In genomic region chrX:153728095-153728494, GRCh38 we compare ENCODE assay signal across 15 cellular contexts. TPM values are rescaled to one million over a fixed set of nuclear protein-coding genes. Genes with fewer than 3 reads are reported as not detected.
DNase-seq lines count a peak whose midpoint lies in the region; ATAC-seq, FAIRE-seq and TF ChIP-seq lines count a peak whose summit lies in the region.
"Had no signal": no experiment of that assay in that cellular context is flagged by ENCODE, and none has a peak within 500 bp of the region (broad histone marks: within the 10 kb centered on the region; RNA-seq: fewer than 3 reads in every experiment).

No MANE protein-coding gene starts in this region.

- intact Hi-C loops in HepG2 (cut with micrococcal nuclease; ENCODE audit: unreplicated experiment) (no loop called here), right lobe of liver (cut with DNase I) (no loop called here), adrenal gland (cut with DNase I) (no loop called here)

- H3K9me3 ChIP-seq in HepG2 (ENCODE audit: low read length): no peaks in the 10 kb centered on the region
- no peaks in the 10 kb centered on the region for H3K9me3 ChIP-seq in right lobe of liver
- no peaks in the 10 kb centered on the region for H3K9me3 ChIP-seq in adrenal gland (replicated peaks in 1 of 3)
- H3K9me3 ChIP-seq: lower lobe of right lung had no signal

- H3K27me3 Mint-ChIP-seq in neural crest cell (ENCODE audit: low read depth): no peaks in the 10 kb centered on the region

- peaks cover 17% of the 10 kb centered on the region for H3K4me1 Mint-ChIP-seq in neural crest cell

- DNase-seq in HepG2 (ENCODE audit: low spot score) (peak; percentile 37), right lobe of liver (no peak), adrenal gland (peak in 1 of 7 donors; percentile 15), neural crest cell (ENCODE audit: low read depth, low spot score) (no peak), NCI-H1092 treated with DMSO at 0.1 percent for 48 hours (lab: John Stamatoyannopoulos, UW) (no peak), ecto neural progenitor cell (ENCODE audit: low spot score) (no peak)
- DNase-seq: activated gamma-delta T cell; lower lobe of right lung; NCI-H2227 treated with DMSO at 0.1 percent for 48 hours; occipital lobe; stimulated activated CD8-positive, alpha-beta memory T cell treated with anti-CD3 and anti-CD28 coated beads, Interleukin-4, amount 100 ng/mL, for 48 hours; T-helper 2 cell had no signal

- no TSS peak for BruUV-seq in HepG2 (replicated peaks; lab: Mats Ljungman, UMichigan)

- peak overlapping the region in 2 of 3 experiments; percentile 3 to 79; a peak in 3 of 6 replicates for H3K4me3 ChIP-seq in HepG2 (replicated peaks in 1 of 3; ENCODE audit: insufficient read depth in 1 of 3, low read depth in 2 of 3, low read length in 3 of 3)
- H3K4me3 ChIP-seq in right lobe of liver: no peak overlapping the region
- no peak overlapping the region for H3K4me3 ChIP-seq in adrenal gland
- H3K4me3 ChIP-seq: cardiac muscle cell had no signal

- peak overlapping the region; percentile 85 for H3K9ac ChIP-seq in HepG2 (ENCODE audit: insufficient read depth, low read depth, low read length)

- in situ Hi-C loops in HepG2 (cut with HindIII; ENCODE audit: extremely low pct_ligation_motif_present, low pct_unique_long_range_greater_than_20kb): no loop called here

- peaks cover 22% of the 10 kb centered on the region for H4K20me1 ChIP-seq in HepG2 (ENCODE audit: insufficient read depth, low read length)

- no peak overlapping the region for H2AFZ ChIP-seq in HepG2 (ENCODE audit: low read length)

- TF ChIP-seq RAD21 in HepG2 (CRISPR knock-in tag; IDR thresholded peaks at IDR 0.05): peak; percentile 15; the same call in 1 of the 2 replicates

- H3K4me2 ChIP-seq in HepG2 (ENCODE audit: low read depth, low read length): peak overlapping the region; percentile 84

- CTCF ChIA-PET in HepG2 (lab: Yijun Ruan, JAX; ENCODE audit: low intra/inter-chr PET ratio, low total read pairs): no interaction called here

- peaks cover 12% of the 10 kb centered on the region for H3K36me3 Mint-ChIP-seq in neural crest cell (ENCODE audit: low read depth)

- H3K4me1 ChIP-seq in HepG2 (ENCODE audit: insufficient read depth, low read length) (peaks cover 45% of the 10 kb centered on the region), right lobe of liver (peaks cover 0 to 7% (median 0%) of the 10 kb centered on the region in 4 donors), adrenal gland (replicated peaks in 1 of 2) (peaks cover 35 to 43% of the 10 kb centered on the region in 2 donors)

- H3K36me3 ChIP-seq in HepG2 (replicated peaks in 1 of 2; ENCODE audit: control insufficient read depth in 1 of 2, insufficient read depth in 2 of 2, low read length in 2 of 2) (peaks cover 0 to 6% of the 10 kb centered on the region in 2 experiments; a peak in 1 of 5 replicates), right lobe of liver (no peaks in the 10 kb centered on the region), adrenal gland (replicated peaks in 1 of 2) (no peaks in the 10 kb centered on the region)
- H3K36me3 ChIP-seq: cardiac muscle cell, lower lobe of right lung had no signal

- H3K27me3 ChIP-seq in HepG2 (ENCODE audit: control insufficient read depth in 1 of 2, insufficient read depth in 2 of 2, low read length in 2 of 2) (no peaks in the 10 kb centered on the region), right lobe of liver (no peaks in the 10 kb centered on the region), adrenal gland (no peaks in the 10 kb centered on the region)
- H3K27me3 ChIP-seq: cardiac muscle cell had no signal

- H3K4me3 Mint-ChIP-seq in neural crest cell: peak overlapping the region; percentile 65

- H3K27ac ChIP-seq in HepG2 (ENCODE audit: extremely low read length, insufficient read depth, low read length) (peak overlapping the region; percentile 92), right lobe of liver (no peak overlapping the region), adrenal gland (peak overlapping the region in 4 of 5 donors; percentile 85 to 96 (median 88))

- H3K9me3 Mint-ChIP-seq in neural crest cell: peaks cover 12% of the 10 kb centered on the region

- H3K79me2 ChIP-seq in HepG2 (ENCODE audit: insufficient read depth, low read length): peaks cover 29% of the 10 kb centered on the region

- no peak overlapping the region for H3K27ac Mint-ChIP-seq in neural crest cell (ENCODE audit: unreplicated experiment)

- 67% methylated on average over 1 of the region's 6 CpGs for WGBS in HepG2 (ENCODE audit: low lambda C conversion rate)
- WGBS in right lobe of liver (ENCODE audit: insufficient coverage, low coverage, low lambda C conversion rate, missing lambda C conversion rate): 83% methylated on average over 2 of the region's 6 CpGs
- 78 to 89% (median 79%) methylated on average over 4 to 6 of the region's 6 CpGs for WGBS in adrenal gland, 4 donors

- FAIRE-seq in HepG2 (lab: Jason Lieb, UNC): peak; percentile 78

- TF ChIP-seq EP300 in HepG2 (IDR thresholded peaks at IDR 0.05; ENCODE audit: low read depth in 2 of 2, low read length in 2 of 2) (no peak), HepG2 (CRISPR knock-in tag; IDR thresholded peaks at IDR 0.05; ENCODE audit: borderline replicate concordance) (no peak)

- ATAC-seq in HepG2 (peak; percentile 28), right lobe of liver (no peak), GM18517 (IDR thresholded peaks at IDR 0.05; ENCODE audit: unreplicated experiment) (no peak), GM19023 (IDR thresholded peaks at IDR 0.05; ENCODE audit: unreplicated experiment) (no peak)
- ATAC-seq: lower lobe of right lung had no signal

- TF ChIP-seq POLR2A in HepG2 (IDR thresholded peaks at IDR 0.05; ENCODE audit: insufficient read depth in 1 of 2, low read depth in 2 of 2, low read length in 2 of 2): 0 out of 4 replicates have a peak, but pooled peaks of 1 of the 2 experiments have one; percentile 19
- TF ChIP-seq POLR2A in right lobe of liver (IDR thresholded peaks at IDR 0.05): no peak
- TF ChIP-seq POLR2A in adrenal gland (IDR thresholded peaks at IDR 0.05): no peak

- TF ChIP-seq CTCF in HepG2 (CRISPR knock-in tag; IDR thresholded peaks at IDR 0.05): peak; percentile 50
- no peak for TF ChIP-seq CTCF in right lobe of liver (IDR thresholded peaks at IDR 0.05)
- TF ChIP-seq CTCF in adrenal gland (IDR thresholded peaks at IDR 0.05): no peak
- TF ChIP-seq CTCF in neural crest cell (conservative IDR thresholded peaks at IDR 0.05): no peak

- POLR2A ChIA-PET in HepG2 (lab: Yijun Ruan, JAX): interaction anchor here (1.0 to 3.8 kb wide), 6 partner anchors 29 to 83 kb away, joined by 4 to 16 read pairs (median 5); partner anchors contain the start of genes DUSP9, PLXNB3, SLC6A8 and SRPK3

RNA-seq across cellular contexts. Expression of gene ABCD1, which starts 3.4 kb away (rescaled TPM):
- total RNA-seq in HepG2 (2016; rRNA removed; fragmentation: Illumina TruSeq; extraction: Trizol): 10.1 and 15.9 TPM in 2 replicates
- total RNA-seq in HepG2 (2016; cell fraction: cytosol; rRNA removed; fragmentation: Illumina TruSeq; extraction: Trizol; ENCODE audit: low read depth): 1.6 and 2.0 TPM in 2 replicates
- 9.1 and 16.2 TPM in 2 replicates for total RNA-seq in HepG2 (2016; cell fraction: insoluble cytoplasmic fraction; rRNA removed; fragmentation: Illumina TruSeq; extraction: Trizol)
- 5.1 and 7.8 TPM in 2 replicates for total RNA-seq in HepG2 (2016; cell fraction: membrane; rRNA removed; fragmentation: Illumina TruSeq; extraction: Trizol)
- 14.6 and 18.2 TPM in 2 replicates for total RNA-seq in HepG2 (2016; cell fraction: nucleus; rRNA removed; fragmentation: Illumina TruSeq; extraction: Trizol)
- polyA plus RNA-seq in HepG2 (2011; rRNA removed): 11.4 and 15.4 TPM in 2 replicates
- polyA plus RNA-seq in HepG2 (2011; cell fraction: cytosol; rRNA removed): 7.2 and 9.7 TPM in 2 replicates
- 50.2 and 59.9 TPM in 2 replicates for polyA plus RNA-seq in HepG2 (2011; cell fraction: nucleus; rRNA removed)
- 19.7 and 23.2 TPM in 2 replicates for polyA plus RNA-seq in HepG2 (2012)
- polyA plus RNA-seq in HepG2 (2016; cell fraction: cytosol; fragmentation: Illumina TruSeq; extraction: Trizol; ENCODE audit: low read depth): 2.1 and 2.2 TPM in 2 replicates
- polyA plus RNA-seq in HepG2 (2016; cell fraction: insoluble cytoplasmic fraction; fragmentation: Illumina TruSeq; extraction: Trizol; ENCODE audit: low read depth): 8.6 and 12.6 TPM in 2 replicates
- polyA plus RNA-seq in HepG2 (2016; cell fraction: membrane; fragmentation: Illumina TruSeq; extraction: Trizol; ENCODE audit: low read depth): 4.3 and 5.1 TPM in 2 replicates
- 34.6 and 36.9 TPM in 2 replicates for polyA plus RNA-seq in HepG2 (2016; cell fraction: nucleus; fragmentation: Illumina TruSeq; extraction: Trizol; ENCODE audit: insufficient read depth, low read depth)
- 25.4 and 48.9 TPM in 2 replicates for polyA minus RNA-seq in HepG2 (2011; rRNA and poly(A)+ RNA removed; ENCODE audit: low replicate concordance)
- polyA minus RNA-seq in HepG2 (2011; cell fraction: cytosol; rRNA and poly(A)+ RNA removed): 19.4 and 20.9 TPM in 2 replicates
- polyA minus RNA-seq in HepG2 (2011; cell fraction: nucleus; rRNA and poly(A)+ RNA removed): 25.5 and 30.1 TPM in 2 replicates
- total RNA-seq in right lobe of liver: 10 to 100 TPM in 4 of 6 experiments, 1 to 10 TPM in 2; 8.0 to 20.8 (median 10.9) TPM
- 10 to 100 TPM; 36.5 to 78.0 (median 53.4) TPM for total RNA-seq in adrenal gland
- polyA plus RNA-seq in adrenal gland: 10 to 100 TPM; 29.7 to 58.6 (median 42.3) TPM
- 6.0 and 6.6 TPM in 2 replicates for total RNA-seq in neural crest cell

RNA-seq across cellular contexts. Expression of gene BCAP31, which starts 3.9 kb away (rescaled TPM):
- total RNA-seq in HepG2 (2016; rRNA removed; fragmentation: Illumina TruSeq; extraction: Trizol) (101 and 178 TPM in 2 replicates), right lobe of liver (100 to 1,000 TPM; 100 to 126 (median 107) TPM), adrenal gland (100 to 1,000 TPM; 168 to 343 (median 277) TPM), neural crest cell (117 and 118 TPM in 2 replicates)
- 102 and 117 TPM in 2 replicates for total RNA-seq in HepG2 (2016; cell fraction: cytosol; rRNA removed; fragmentation: Illumina TruSeq; extraction: Trizol; ENCODE audit: low read depth)
- total RNA-seq in HepG2 (2016; cell fraction: insoluble cytoplasmic fraction; rRNA removed; fragmentation: Illumina TruSeq; extraction: Trizol): 101 and 181 TPM in 2 replicates
- total RNA-seq in HepG2 (2016; cell fraction: membrane; rRNA removed; fragmentation: Illumina TruSeq; extraction: Trizol): 109 and 120 TPM in 2 replicates
- 130 and 143 TPM in 2 replicates for total RNA-seq in HepG2 (2016; cell fraction: nucleus; rRNA removed; fragmentation: Illumina TruSeq; extraction: Trizol)
- polyA plus RNA-seq in HepG2 (2011; rRNA removed) (139 and 155 TPM in 2 replicates), adrenal gland (100 to 1,000 TPM; 121 to 274 (median 218) TPM)
- polyA plus RNA-seq in HepG2 (2011; cell fraction: cytosol; rRNA removed): 152 and 160 TPM in 2 replicates
- polyA plus RNA-seq in HepG2 (2011; cell fraction: nucleus; rRNA removed): 78.1 and 93.1 TPM in 2 replicates
- 231 and 288 TPM in 2 replicates for polyA plus RNA-seq in HepG2 (2012)
- 105 and 124 TPM in 2 replicates for polyA plus RNA-seq in HepG2 (2016; cell fraction: cytosol; fragmentation: Illumina TruSeq; extraction: Trizol; ENCODE audit: low read depth)
- 93.2 and 96.9 TPM in 2 replicates for polyA plus RNA-seq in HepG2 (2016; cell fraction: insoluble cytoplasmic fraction; fragmentation: Illumina TruSeq; extraction: Trizol; ENCODE audit: low read depth)
- 94.8 and 109 TPM in 2 replicates for polyA plus RNA-seq in HepG2 (2016; cell fraction: membrane; fragmentation: Illumina TruSeq; extraction: Trizol; ENCODE audit: low read depth)
- polyA plus RNA-seq in HepG2 (2016; cell fraction: nucleus; fragmentation: Illumina TruSeq; extraction: Trizol; ENCODE audit: insufficient read depth, low read depth): 219 and 236 TPM in 2 replicates
- polyA minus RNA-seq in HepG2 (2011; rRNA and poly(A)+ RNA removed; ENCODE audit: low replicate concordance): 297 and 320 TPM in 2 replicates
- 61.3 and 65.4 TPM in 2 replicates for polyA minus RNA-seq in HepG2 (2011; cell fraction: cytosol; rRNA and poly(A)+ RNA removed)
- polyA minus RNA-seq in HepG2 (2011; cell fraction: nucleus; rRNA and poly(A)+ RNA removed): 46.2 and 58.7 TPM in 2 replicates

RNA-seq across cellular contexts. Expression of gene PLXNB3, which starts 36.0 kb away (rescaled TPM):
- total RNA-seq in HepG2 (2016; rRNA removed; fragmentation: Illumina TruSeq; extraction: Trizol): 1.2 and 3.0 TPM in 2 replicates
- 0.20 and 0.62 TPM in 2 replicates for total RNA-seq in HepG2 (2016; cell fraction: cytosol; rRNA removed; fragmentation: Illumina TruSeq; extraction: Trizol; ENCODE audit: low read depth)
- 0.51 and 3.2 TPM in 2 replicates for total RNA-seq in HepG2 (2016; cell fraction: insoluble cytoplasmic fraction; rRNA removed; fragmentation: Illumina TruSeq; extraction: Trizol)
- total RNA-seq in HepG2 (2016; cell fraction: membrane; rRNA removed; fragmentation: Illumina TruSeq; extraction: Trizol): 0.90 and 1.4 TPM in 2 replicates
- 3.6 and 5.9 TPM in 2 replicates for total RNA-seq in HepG2 (2016; cell fraction: nucleus; rRNA removed; fragmentation: Illumina TruSeq; extraction: Trizol)
- polyA plus RNA-seq in HepG2 (2011; rRNA removed): 6.9 and 8.1 TPM in 2 replicates
- 2.0 and 3.8 TPM in 2 replicates for polyA plus RNA-seq in HepG2 (2011; cell fraction: cytosol; rRNA removed)
- 40.4 and 58.7 TPM in 2 replicates for polyA plus RNA-seq in HepG2 (2011; cell fraction: nucleus; rRNA removed)
- 3.4 and 5.7 TPM in 2 replicates for polyA plus RNA-seq in HepG2 (2012)
- polyA plus RNA-seq in HepG2 (2016; cell fraction: cytosol; fragmentation: Illumina TruSeq; extraction: Trizol; ENCODE audit: low read depth): 0.61 and 0.93 TPM in 2 replicates
- 1.8 and 2.9 TPM in 2 replicates for polyA plus RNA-seq in HepG2 (2016; cell fraction: insoluble cytoplasmic fraction; fragmentation: Illumina TruSeq; extraction: Trizol; ENCODE audit: low read depth)
- 2.0 and 2.3 TPM in 2 replicates for polyA plus RNA-seq in HepG2 (2016; cell fraction: membrane; fragmentation: Illumina TruSeq; extraction: Trizol; ENCODE audit: low read depth)
- 20.2 and 27.0 TPM in 2 replicates for polyA plus RNA-seq in HepG2 (2016; cell fraction: nucleus; fragmentation: Illumina TruSeq; extraction: Trizol; ENCODE audit: insufficient read depth, low read depth)
- polyA minus RNA-seq in HepG2 (2011; rRNA and poly(A)+ RNA removed; ENCODE audit: low replicate concordance): 0.68 and 8.0 TPM in 2 replicates
- polyA minus RNA-seq in HepG2 (2011; cell fraction: cytosol; rRNA and poly(A)+ RNA removed): 5.1 and 5.5 TPM in 2 replicates
- polyA minus RNA-seq in HepG2 (2011; cell fraction: nucleus; rRNA and poly(A)+ RNA removed): 5.0 and 6.8 TPM in 2 replicates
- 1 to 10 TPM in 3 of 6 experiments, under 1 TPM in 3; 0.55 to 1.7 (median 0.94) TPM for total RNA-seq in right lobe of liver
- total RNA-seq in adrenal gland: 100 to 1,000 TPM in 1 of 8 donors, 10 to 100 TPM in 7; 31.2 to 103 (median 41.4) TPM
- polyA plus RNA-seq in adrenal gland: 100 to 1,000 TPM in 1 of 3 donors, 10 to 100 TPM in 2; 21.7 to 119 (median 87.3) TPM
- 15.7 and 16.2 TPM in 2 replicates for total RNA-seq in neural crest cell

RNA-seq across cellular contexts. Expression of gene SLC6A8, which starts 40.4 kb away (rescaled TPM):
- total RNA-seq in HepG2 (2016; rRNA removed; fragmentation: Illumina TruSeq; extraction: Trizol): 9.0 and 13.9 TPM in 2 replicates
- 5.6 and 6.3 TPM in 2 replicates for total RNA-seq in HepG2 (2016; cell fraction: cytosol; rRNA removed; fragmentation: Illumina TruSeq; extraction: Trizol; ENCODE audit: low read depth)
- 8.6 and 16.2 TPM in 2 replicates for total RNA-seq in HepG2 (2016; cell fraction: insoluble cytoplasmic fraction; rRNA removed; fragmentation: Illumina TruSeq; extraction: Trizol)
- 22.0 and 22.3 TPM in 2 replicates for total RNA-seq in HepG2 (2016; cell fraction: membrane; rRNA removed; fragmentation: Illumina TruSeq; extraction: Trizol)
- total RNA-seq in HepG2 (2016; cell fraction: nucleus; rRNA removed; fragmentation: Illumina TruSeq; extraction: Trizol): 11.0 and 18.5 TPM in 2 replicates
- 176 and 264 TPM in 2 replicates for polyA plus RNA-seq in HepG2 (2011; rRNA removed)
- 196 and 214 TPM in 2 replicates for polyA plus RNA-seq in HepG2 (2011; cell fraction: cytosol; rRNA removed)
- 723 and 745 TPM in 2 replicates for polyA plus RNA-seq in HepG2 (2011; cell fraction: nucleus; rRNA removed)
- polyA plus RNA-seq in HepG2 (2012): 356 and 405 TPM in 2 replicates
- polyA plus RNA-seq in HepG2 (2016; cell fraction: cytosol; fragmentation: Illumina TruSeq; extraction: Trizol; ENCODE audit: low read depth): 10.4 and 12.7 TPM in 2 replicates
- polyA plus RNA-seq in HepG2 (2016; cell fraction: insoluble cytoplasmic fraction; fragmentation: Illumina TruSeq; extraction: Trizol; ENCODE audit: low read depth): 19.8 and 27.0 TPM in 2 replicates
- polyA plus RNA-seq in HepG2 (2016; cell fraction: membrane; fragmentation: Illumina TruSeq; extraction: Trizol; ENCODE audit: low read depth): 35.0 and 35.9 TPM in 2 replicates
- polyA plus RNA-seq in HepG2 (2016; cell fraction: nucleus; fragmentation: Illumina TruSeq; extraction: Trizol; ENCODE audit: insufficient read depth, low read depth): 58.3 and 60.5 TPM in 2 replicates
- polyA minus RNA-seq in HepG2 (2011; rRNA and poly(A)+ RNA removed; ENCODE audit: low replicate concordance): 85.4 and 544 TPM in 2 replicates
- 145 and 181 TPM in 2 replicates for polyA minus RNA-seq in HepG2 (2011; cell fraction: cytosol; rRNA and poly(A)+ RNA removed)
- 106 and 150 TPM in 2 replicates for polyA minus RNA-seq in HepG2 (2011; cell fraction: nucleus; rRNA and poly(A)+ RNA removed)
- total RNA-seq in right lobe of liver: 1 to 10 TPM; 1.6 to 9.2 (median 2.9) TPM
- 100 to 1,000 TPM in 4 of 8 donors, 10 to 100 TPM in 4; 37.2 to 136 (median 92.7) TPM for total RNA-seq in adrenal gland
- polyA plus RNA-seq in adrenal gland: 100 to 1,000 TPM in 1 of 3 donors, 10 to 100 TPM in 2; 51.8 to 118 (median 63.0) TPM
- total RNA-seq in neural crest cell: 123 and 125 TPM in 2 replicates

RNA-seq across cellular contexts. Expression of gene SRPK3, which starts 52.7 kb away (rescaled TPM):
- total RNA-seq in HepG2 (2016; rRNA removed; fragmentation: Illumina TruSeq; extraction: Trizol) (0.22 TPM in 1 of 2 replicates, not detected in the other), right lobe of liver (not detected), adrenal gland (1 to 10 TPM in 4 of 8 donors, under 1 TPM in 3, not detected in 1; 0.14 to 2.9 (median 1.2) TPM), neural crest cell (0.14 and 0.30 TPM in 2 replicates)
- not detected in 2 replicates for total RNA-seq in HepG2 (2016; cell fraction: cytosol; rRNA removed; fragmentation: Illumina TruSeq; extraction: Trizol; ENCODE audit: low read depth)
- 0.09 TPM in 1 of 2 replicates, not detected in the other for total RNA-seq in HepG2 (2016; cell fraction: insoluble cytoplasmic fraction; rRNA removed; fragmentation: Illumina TruSeq; extraction: Trizol)
- total RNA-seq in HepG2 (2016; cell fraction: membrane; rRNA removed; fragmentation: Illumina TruSeq; extraction: Trizol): 0.07 TPM in 1 of 2 replicates, not detected in the other
- total RNA-seq in HepG2 (2016; cell fraction: nucleus; rRNA removed; fragmentation: Illumina TruSeq; extraction: Trizol): not detected in 2 replicates
- polyA plus RNA-seq in HepG2 (2011; rRNA removed) (0.10 and 0.30 TPM in 2 replicates), adrenal gland (10 to 100 TPM in 1 of 3 donors, 1 to 10 TPM in 1, under 1 TPM in 1; 0.31 to 20.5 (median 4.9) TPM)
- 0.03 and 0.13 TPM in 2 replicates for polyA plus RNA-seq in HepG2 (2011; cell fraction: cytosol; rRNA removed)
- 0.93 and 2.1 TPM in 2 replicates for polyA plus RNA-seq in HepG2 (2011; cell fraction: nucleus; rRNA removed)
- 0.07 and 0.15 TPM in 2 replicates for polyA plus RNA-seq in HepG2 (2012)
- 0.16 and 0.37 TPM in 2 replicates for polyA plus RNA-seq in HepG2 (2016; cell fraction: cytosol; fragmentation: Illumina TruSeq; extraction: Trizol; ENCODE audit: low read depth)
- polyA plus RNA-seq in HepG2 (2016; cell fraction: insoluble cytoplasmic fraction; fragmentation: Illumina TruSeq; extraction: Trizol; ENCODE audit: low read depth): not detected in 2 replicates
- 0.14 TPM in 1 of 2 replicates, not detected in the other for polyA plus RNA-seq in HepG2 (2016; cell fraction: membrane; fragmentation: Illumina TruSeq; extraction: Trizol; ENCODE audit: low read depth)
- polyA plus RNA-seq in HepG2 (2016; cell fraction: nucleus; fragmentation: Illumina TruSeq; extraction: Trizol; ENCODE audit: insufficient read depth, low read depth): 0.57 TPM in 1 of 2 replicates, not detected in the other
- polyA minus RNA-seq in HepG2 (2011; rRNA and poly(A)+ RNA removed; ENCODE audit: low replicate concordance): 0.06 TPM in 1 of 2 replicates, not detected in the other
- not detected in 2 replicates for polyA minus RNA-seq in HepG2 (2011; cell fraction: cytosol; rRNA and poly(A)+ RNA removed)
- polyA minus RNA-seq in HepG2 (2011; cell fraction: nucleus; rRNA and poly(A)+ RNA removed): not detected in 2 replicates
- total RNA-seq: cardiac muscle cell, lower lobe of right lung had no signal

Comparison
In these comparisons a context has a peak if more than half of its experiments do, and no peak if none do; other contexts are left out.
1. H3K27ac ChIP-seq: peak in HepG2 (single experiment) and adrenal gland (4 of 5); none in right lobe of liver (0 of 3).
2. H3K4me3 ChIP-seq: peak in HepG2 (2 of 3); none in right lobe of liver (0 of 3) and adrenal gland (0 of 4).